In genomic region chr18:72542993-72543361, GRCh38 we compare ENCODE assay signal across 8 cellular contexts. TPM values are rescaled to one million over a fixed set of nuclear protein-coding genes. Genes with fewer than 3 reads are reported as not detected.
DNase-seq lines count a peak whose midpoint lies in the region; ATAC-seq and TF ChIP-seq lines count a peak whose summit lies in the region.

No MANE protein-coding gene starts in this region.

- TF ChIP-seq POLR2A in tibial nerve (IDR thresholded peaks at IDR 0.05) = no peak

- ATAC-seq in activated B cell treated with CpG ODN at 0.5 μM for 24 hours (ENCODE audit: low read depth) = no peak
- ATAC-seq in HG03521 (IDR thresholded peaks at IDR 0.05; ENCODE audit: unreplicated experiment) = no peak

- CTCF ChIA-PET in A673 (lab: Charles Lee) = interaction anchor here (1.9 kb wide), 1 partner anchor 1145 kb away, joined by 9 read pairs; no protein-coding TSS in a partner anchor
- CTCF ChIA-PET in activated B cell treated with CpG ODN at 0.5 μM for 24 hours (lab: Charles Lee) = no interaction called here

- POLR2A ChIA-PET in A673 (lab: Charles Lee; ENCODE audit: low non-redundant PET) = no interaction called here
- POLR2A ChIA-PET in activated B cell treated with CpG ODN at 0.5 μM for 24 hours (lab: Charles Lee) = no interaction called here

- H3K4me3 ChIP-seq in A673 (ENCODE audit: low read depth, low read length, poor library complexity, severe bottlenecking) = peak overlapping the region; percentile 51
- H3K4me3 ChIP-seq in tibial nerve = peak overlapping the region in 1 of 4 donors; percentile 37

- no TSS peak for BruUV-seq in A673 (replicated peaks; lab: Mats Ljungman, UMichigan)

- H3K4me3 Mint-ChIP-seq in activated B cell treated with CpG ODN at 0.5 μM for 24 hours = peak overlapping the region; percentile 55

- H3K27me3 Mint-ChIP-seq in activated B cell treated with CpG ODN at 0.5 μM for 24 hours = peaks cover 37% of the 10 kb centered on the region

- H3K36me3 Mint-ChIP-seq in activated B cell treated with CpG ODN at 0.5 μM for 24 hours (ENCODE audit: low read depth) = no peaks in the 10 kb centered on the region

- H3K27ac Mint-ChIP-seq in activated B cell treated with CpG ODN at 0.5 μM for 24 hours = no peak overlapping the region

- 1 to 4% methylated on average over 20 to 21 of the region's 21 CpGs for WGBS in tibial nerve, 2 donors

- TF ChIP-seq EP300 in tibial nerve (IDR thresholded peaks at IDR 0.05) = no peak

- intact Hi-C loops in A673 (cut with micrococcal nuclease; ENCODE audit: unreplicated experiment) (loop anchor here (5.0 to 10.0 kb wide), 4 partner anchors 448 to 1841 kb away; no protein-coding TSS in a partner anchor), activated B cell treated with CpG ODN at 0.5 μM for 24 hours (cut with micrococcal nuclease) (loop anchor here (5.0 kb wide), 2 partner anchors 451 to 1761 kb away; no protein-coding TSS in a partner anchor)

- H3K4me1 ChIP-seq in A673 (ENCODE audit: insufficient read depth, low read length, poor library complexity, severe bottlenecking) = peaks cover 7% of the 10 kb centered on the region
- peaks cover 0 to 32% (median 0%) of the 10 kb centered on the region in 4 donors for H3K4me1 ChIP-seq in tibial nerve

- H3K27me3 ChIP-seq in A673 (replicated peaks; ENCODE audit: insufficient read depth, low read depth, low read length, poor library complexity) (peaks cover 22% of the 10 kb centered on the region), tibial nerve (peaks cover 0 to 50% of the 10 kb centered on the region in 2 donors)

- H3K36me3 ChIP-seq in A673 (ENCODE audit: insufficient read depth, low read length, poor library complexity, severe bottlenecking) (no peaks in the 10 kb centered on the region), tibial nerve (no peaks in the 10 kb centered on the region)

- no peak for TF ChIP-seq CTCF in A673 (conservative IDR thresholded peaks at IDR 0.05; ENCODE audit: low read depth, low read length)
- no peak for TF ChIP-seq CTCF in GM20000 (IDR thresholded peaks at IDR 0.05; ENCODE audit: extremely low read depth, missing control alignments)
- no peak for TF ChIP-seq CTCF in activated B cell treated with CpG ODN at 0.5 μM for 24 hours (IDR thresholded peaks at IDR 0.05)
- TF ChIP-seq CTCF in tibial nerve (IDR thresholded peaks at IDR 0.05) = no peak

- H3K27ac ChIP-seq in A673 (ENCODE audit: low read depth, low read length, poor library complexity, severe bottlenecking) (no peak overlapping the region), tibial nerve (no peak overlapping the region)

- DNase-seq in A673 (ENCODE audit: low spot score) = peak; percentile 30
- peak; percentile 42 for DNase-seq in GM20000 (ENCODE audit: low spot score)
- DNase-seq in activated B cell treated with CpG ODN at 0.5 μM for 24 hours = no peak
- peak; percentile 62 for DNase-seq in islet precursor cell
- no peak for DNase-seq in C1 segment of cervical spinal cord (lab: John Stamatoyannopoulos, UW)
- no peak for DNase-seq in NCI-H774 (lab: John Stamatoyannopoulos, UW)
- no peak for DNase-seq in tibial nerve (ENCODE audit: low spot score in 2 of 2)

- H3K9me3 ChIP-seq in A673 (ENCODE audit: low read depth, low read length, poor library complexity, severe bottlenecking) = no peaks in the 10 kb centered on the region
- no peaks in the 10 kb centered on the region for H3K9me3 ChIP-seq in tibial nerve

- no peaks in the 10 kb centered on the region for H3K9me3 Mint-ChIP-seq in activated B cell treated with CpG ODN at 0.5 μM for 24 hours

- peaks cover 12% of the 10 kb centered on the region for H3K4me1 Mint-ChIP-seq in activated B cell treated with CpG ODN at 0.5 μM for 24 hours

RNA-seq across cellular contexts. Expression of gene CBLN2, which starts 1.2 kb away (rescaled TPM):
- total RNA-seq in A673 (2021) (7.5 and 9.7 TPM in 2 replicates), activated B cell treated with CpG ODN at 0.5 μM for 24 hours (0.09 TPM in 1 of 2 replicates, not detected in the other), tibial nerve (1 to 10 TPM in 1 of 4 donors, not detected in 3; 3.1 TPM)

Comparison
In these comparisons a context has a peak if more than half of its experiments do, and no peak if none do; other contexts are left out.
1. DNase-seq: peak in A673 (single experiment), GM20000 (single experiment) and islet precursor cell (single experiment); none in activated B cell treated with CpG ODN at 0.5 μM for 24 hours (single experiment), C1 segment of cervical spinal cord (0 of 14), NCI-H774 (single experiment) and tibial nerve (0 of 2).